In the genomic region with DNA sequence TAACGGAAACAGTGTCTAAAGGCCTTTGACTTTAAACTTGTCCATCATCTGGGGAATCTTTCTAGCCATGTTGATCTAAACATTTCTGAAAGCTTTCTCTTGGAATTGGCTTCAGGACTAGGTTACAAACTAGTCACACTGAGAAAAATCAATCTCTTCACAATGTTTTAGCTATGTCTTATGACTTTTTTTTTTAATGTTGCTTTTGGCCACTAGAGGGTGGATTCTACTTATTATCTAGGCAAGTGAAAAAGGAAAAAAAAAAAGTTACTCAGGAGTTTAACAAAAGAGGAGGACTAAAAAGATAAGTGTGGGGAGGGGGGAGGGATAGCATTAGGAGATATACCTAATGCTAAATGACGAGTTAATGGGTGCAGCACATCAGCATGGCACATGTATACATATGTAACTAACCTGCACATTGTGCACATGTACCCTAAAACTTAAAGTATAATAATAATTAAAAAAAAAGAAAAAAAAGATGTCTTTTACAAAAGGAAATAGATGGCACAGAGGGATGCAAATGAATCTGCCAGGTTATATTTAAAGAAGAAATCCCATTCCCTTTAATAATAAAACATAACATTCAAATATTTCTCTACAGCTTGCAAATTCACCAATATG, we compare ENCODE assay signal across 8 cellular contexts.
A peak's percentile ranks its signal among the peaks of the same experiment; 100 is the strongest.
DNase-seq lines count a peak whose midpoint lies in the region; ATAC-seq and TF ChIP-seq lines count a peak whose summit lies in the region.

No MANE protein-coding gene starts in this region.

- no peaks in the 10 kb centered on the region for H3K9me2 ChIP-seq in neural cell (ENCODE audit: insufficient read depth, low read length)

- H3K79me2 ChIP-seq in neural cell (replicated peaks; ENCODE audit: insufficient read depth, low read length), result no peaks in the 10 kb centered on the region

- TF ChIP-seq CTCF in neural cell (IDR thresholded peaks at IDR 0.05; ENCODE audit: poor library complexity, severe bottlenecking), result peak; percentile 78

- no peak overlapping the region for H3K4me2 ChIP-seq in neural cell (ENCODE audit: low read length)

- H3K4me3 ChIP-seq in neural cell (ENCODE audit: low read length), result no peak overlapping the region

- no peaks in the 10 kb centered on the region for H3F3A ChIP-seq in neural cell (ENCODE audit: insufficient read depth, low read length, poor library complexity, severe bottlenecking)

- no peak overlapping the region for H3K9ac ChIP-seq in neural cell (ENCODE audit: low read length)

- no peak overlapping the region for H3K27ac ChIP-seq in neural cell (ENCODE audit: low read length)

- H3K36me3 ChIP-seq in neural cell (ENCODE audit: insufficient read depth, low read length), result no peaks in the 10 kb centered on the region

- no peaks in the 10 kb centered on the region for H3K27me3 ChIP-seq in neural cell (ENCODE audit: insufficient read depth, low read depth, low read length)

- no peak overlapping the region for H2AFZ ChIP-seq in neural cell (ENCODE audit: low read depth, low read length)

- DNase-seq in NCI-H510A treated with DMSO at 0.1 percent for 48 hours (lab: John Stamatoyannopoulos, UW) (peak; percentile 20), NCI-H510A (lab: John Stamatoyannopoulos, UW) (no peak), NCI-H345 treated with DMSO at 0.1 percent for 48 hours (lab: John Stamatoyannopoulos, UW; ENCODE audit: unreplicated experiment) (peak; percentile 12), dermis blood vessel endothelial cell (peak; percentile 74)

- TF ChIP-seq RAD21 in neural cell (conservative IDR thresholded peaks at IDR 0.05), result peak; percentile 77

- no peaks in the 10 kb centered on the region for H4K20me1 ChIP-seq in neural cell (ENCODE audit: insufficient read depth)

- ATAC-seq in HG02840 (IDR thresholded peaks at IDR 0.05; ENCODE audit: low FRiP score, unreplicated experiment) (no peak), GM21786 (IDR thresholded peaks at IDR 0.05; ENCODE audit: unreplicated experiment) (no peak), HG02571 (IDR thresholded peaks at IDR 0.05; ENCODE audit: unreplicated experiment) (no peak)

- TF ChIP-seq EP300 in neural cell (conservative IDR thresholded peaks at IDR 0.05; ENCODE audit: poor library complexity, severe bottlenecking), result no peak

- no peaks in the 10 kb centered on the region for H3K9me3 ChIP-seq in neural cell (ENCODE audit: low read length)

TF ChIP-seq in neural cell, 6 proteins besides CTCF, POLR2A, EP300 and RAD21:
- TF ChIP-seq MXI1 (conservative IDR thresholded peaks at IDR 0.05; ENCODE audit: poor library complexity, severe bottlenecking) (no peak), SMC3 (conservative IDR thresholded peaks at IDR 0.05; ENCODE audit: poor library complexity) (peak; percentile 80)
TF ChIP-seq in neural cell: peak in this region for 1.
